In genomic region chr12:103548622-103549601, GRCh38 we compare ENCODE assay signal across 8 cellular contexts. TPM values are rescaled to one million over a fixed set of nuclear protein-coding genes. Genes with fewer than 3 reads are reported as not detected.
A peak's percentile ranks its signal among the peaks of the same experiment; 100 is the strongest.
DNase-seq lines count a peak whose midpoint lies in the region; ATAC-seq and TF ChIP-seq lines count a peak whose summit lies in the region.

No MANE protein-coding gene starts in this region.

- no peak overlapping the region for H3K4me2 ChIP-seq in DOHH2 (ENCODE audit: low read length)

- peak; percentile 68 for ATAC-seq in activated naive CD8-positive, alpha-beta T cell treated with anti-CD3 and anti-CD28 coated beads, Interleukin-2, amount 50 U/mL, for 24 hours
- ATAC-seq in sciatic nerve (peak; percentile 74), GM21737 (IDR thresholded peaks at IDR 0.05; ENCODE audit: unreplicated experiment) (no peak)

- peak; percentile 34 for DNase-seq in H7
- DNase-seq in NCI-H1105 (lab: John Stamatoyannopoulos, UW) = peak; percentile 79
- peak; percentile 59 for DNase-seq in SW480 (ENCODE audit: low spot score)
- DNase-seq in activated naive CD8-positive, alpha-beta T cell treated with anti-CD3 and anti-CD28 coated beads, Interleukin-2, amount 50 U/mL, for 24 hours = peak; percentile 77
- peak; percentile 42 for DNase-seq in left ventricle myocardium inferior
- DNase-seq in sciatic nerve (ENCODE audit: low spot score) = peak; percentile 77

- no peaks in the 10 kb centered on the region for H3K9me2 ChIP-seq in DOHH2 (replicated peaks; ENCODE audit: control insufficient read depth, low read length)

- H3K4me3 Mint-ChIP-seq in activated naive CD8-positive, alpha-beta T cell treated with anti-CD3 and anti-CD28 coated beads, Interleukin-2, amount 50 U/mL, for 24 hours = no peak overlapping the region

- H3K4me3 ChIP-seq in DOHH2 (ENCODE audit: low read length) = no peak overlapping the region
- H3K4me3 ChIP-seq in H7 (ENCODE audit: insufficient read depth, low read depth, low read length) = no peak overlapping the region
- no peak overlapping the region for H3K4me3 ChIP-seq in left ventricle myocardium inferior

- no peaks in the 10 kb centered on the region for H3F3A ChIP-seq in DOHH2 (ENCODE audit: control insufficient read depth, insufficient read depth)

- intact Hi-C loops in left ventricle myocardium inferior (cut with micrococcal nuclease) (loop anchor here (5.0 kb wide), 1 partner anchor 597 kb away; no protein-coding TSS in a partner anchor), sciatic nerve (cut with DNase I) (no loop called here)

- H3K9me3 ChIP-seq in DOHH2 (ENCODE audit: control insufficient read depth, insufficient read depth, low read length) (no peaks in the 10 kb centered on the region), left ventricle myocardium inferior (replicated peaks) (no peaks in the 10 kb centered on the region)

- no peak overlapping the region for H3K27ac Mint-ChIP-seq in activated naive CD8-positive, alpha-beta T cell treated with anti-CD3 and anti-CD28 coated beads, Interleukin-2, amount 50 U/mL, for 24 hours

- H3K4me1 Mint-ChIP-seq in activated naive CD8-positive, alpha-beta T cell treated with anti-CD3 and anti-CD28 coated beads, Interleukin-2, amount 50 U/mL, for 24 hours = peaks cover 5% of the 10 kb centered on the region

- no peaks in the 10 kb centered on the region for H3K9me3 Mint-ChIP-seq in activated naive CD8-positive, alpha-beta T cell treated with anti-CD3 and anti-CD28 coated beads, Interleukin-2, amount 50 U/mL, for 24 hours

- H4K20me1 ChIP-seq in DOHH2 (ENCODE audit: control insufficient read depth, insufficient read depth, low read depth, low read length) = no peaks in the 10 kb centered on the region

- no peak overlapping the region for H3K27ac ChIP-seq in DOHH2 (ENCODE audit: low read depth, low read length)
- no peak overlapping the region for H3K27ac ChIP-seq in left ventricle myocardium inferior (replicated peaks)

- H3K36me3 Mint-ChIP-seq in activated naive CD8-positive, alpha-beta T cell treated with anti-CD3 and anti-CD28 coated beads, Interleukin-2, amount 50 U/mL, for 24 hours (ENCODE audit: low read depth) = no peaks in the 10 kb centered on the region

- H3K79me2 ChIP-seq in DOHH2 (ENCODE audit: control insufficient read depth, low read length) = no peaks in the 10 kb centered on the region

- peaks cover 34% of the 10 kb centered on the region for H3K27me3 Mint-ChIP-seq in activated naive CD8-positive, alpha-beta T cell treated with anti-CD3 and anti-CD28 coated beads, Interleukin-2, amount 50 U/mL, for 24 hours

- no peaks in the 10 kb centered on the region for H3K4me1 ChIP-seq in DOHH2 (ENCODE audit: control insufficient read depth, low read length)
- H3K4me1 ChIP-seq in left ventricle myocardium inferior = no peaks in the 10 kb centered on the region

- H3K27me3 ChIP-seq in DOHH2 (ENCODE audit: control insufficient read depth, low read length) (no peaks in the 10 kb centered on the region; the same call in 1 of the 2 replicates), H7 (ENCODE audit: control insufficient read depth, insufficient read depth, low read length) (no peaks in the 10 kb centered on the region), left ventricle myocardium inferior (ENCODE audit: low read depth) (peaks cover 41% of the 10 kb centered on the region)

- TF ChIP-seq CTCF in DOHH2 (IDR thresholded peaks at IDR 0.05; ENCODE audit: low read depth, low read length, poor library complexity, severe bottlenecking) (peak; percentile 88), left ventricle myocardium inferior (IDR thresholded peaks at IDR 0.05; ENCODE audit: borderline replicate concordance) (peak; percentile 83)

- H3K36me3 ChIP-seq in DOHH2 (ENCODE audit: control insufficient read depth, low read length) = no peaks in the 10 kb centered on the region
- H3K36me3 ChIP-seq in H7 (replicated peaks; ENCODE audit: control insufficient read depth, insufficient read depth, low read length) = no peaks in the 10 kb centered on the region
- no peaks in the 10 kb centered on the region for H3K36me3 ChIP-seq in left ventricle myocardium inferior

RNA-seq across cellular contexts. Expression of gene STAB2, which starts 38.2 kb away (rescaled TPM):
- not detected in 2 replicates for total RNA-seq in H7 (2014; rRNA removed; shearing (Covaris generic))
- total RNA-seq in left ventricle myocardium inferior = 0.03 TPM
- total RNA-seq in sciatic nerve = 0.13 TPM

RNA-seq across cellular contexts. Expression of gene C12orf42, which starts 53.1 kb away (rescaled TPM):
- not detected in 2 replicates for total RNA-seq in H7 (2014; rRNA removed; shearing (Covaris generic))
- total RNA-seq in left ventricle myocardium inferior (not detected), sciatic nerve (0.89 TPM)
